11 cellular contexts compared by ENCODE assay signal in the genomic region with DNA sequence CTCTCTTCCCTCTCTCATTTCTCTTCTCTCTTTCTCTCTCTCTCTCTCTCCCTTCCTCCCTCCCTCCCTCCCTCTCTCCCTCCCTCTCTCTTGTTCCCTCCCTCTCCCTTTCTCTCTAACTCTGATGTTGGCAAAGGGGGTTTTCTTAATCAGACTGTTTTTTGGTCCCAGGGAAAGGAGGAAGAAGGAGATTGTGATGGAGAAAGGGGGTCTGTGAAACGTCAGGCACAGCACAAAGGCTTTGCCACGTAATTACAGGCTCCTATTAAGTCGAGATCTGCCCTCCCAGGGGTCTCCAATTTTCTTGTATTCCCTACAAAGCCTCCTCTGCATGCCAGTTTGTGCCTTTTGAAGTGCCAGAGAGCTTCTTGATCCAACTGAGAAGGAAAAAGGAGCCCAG. TPM values are rescaled to one million over a fixed set of nuclear protein-coding genes. Genes with fewer than 3 reads are reported as not detected.
DNase-seq lines count a peak whose midpoint lies in the region; ATAC-seq, FAIRE-seq and TF ChIP-seq lines count a peak whose summit lies in the region.
"Had no signal": no experiment of that assay in that cellular context is flagged by ENCODE, and none has a peak within 500 bp of the region (broad histone marks: within the 10 kb centered on the region; RNA-seq: fewer than 3 reads in every experiment).

No MANE protein-coding gene starts in this region.

- H3K9me3 ChIP-seq in H1 (ENCODE audit: insufficient read depth in 2 of 2, low read depth in 1 of 2, low read length in 1 of 2): no peaks in the 10 kb centered on the region
- no peaks in the 10 kb centered on the region for H3K9me3 ChIP-seq in upper lobe of left lung
- H3K9me3 ChIP-seq: pancreas had no signal

- no peak overlapping the region for H3K27ac ChIP-seq in H1 (ENCODE audit: low read depth, low read length)
- no peak overlapping the region for H3K27ac ChIP-seq in mesendoderm (ENCODE audit: low read depth, low read length)
- H3K27ac ChIP-seq in upper lobe of left lung: peak overlapping the region in 3 of 4 donors; percentile 41 to 85 (median 48)
- no peak overlapping the region for H3K27ac ChIP-seq in foreskin keratinocyte

- no peak overlapping the region for H3K23ac ChIP-seq in H1 (ENCODE audit: insufficient read length)
- H3K23ac ChIP-seq in mesendoderm (ENCODE audit: low read length): no peak overlapping the region

- ATAC-seq in upper lobe of left lung (ENCODE audit: low FRiP score in 2 of 2) (peak in 1 of 2 donors; percentile 25), foreskin keratinocyte (no peak)
- ATAC-seq: pancreas; stimulated activated naive CD8-positive, alpha-beta T cell treated with anti-CD3 and anti-CD28 coated beads, Interleukin-15, Interleukin-2, amounts not matched to agents 100 U/mL and 50 U/mL, for 24 hours had no signal

- H4K8ac ChIP-seq in H1 (ENCODE audit: extremely low read depth, insufficient read depth, low read length) (no peak overlapping the region), mesendoderm (ENCODE audit: low read depth, low read length) (no peak overlapping the region)

- no peak overlapping the region for H3K9ac ChIP-seq in H1 (replicated peaks in 1 of 4; ENCODE audit: extremely low read depth in 1 of 4, low read depth in 3 of 4, low read length in 3 of 4)
- no peak overlapping the region for H3K9ac ChIP-seq in mesendoderm (ENCODE audit: low read length)

- TF ChIP-seq RAD21 in H1 (IDR thresholded peaks at IDR 0.05 in 1 of 2, conservative IDR thresholded peaks at IDR 0.05 in 1 of 2; ENCODE audit: low read depth in 2 of 2, low read length in 2 of 2): 0 out of 4 replicates have a peak, but pooled peaks of 1 of the 2 experiments have one; percentile 2

- H3K79me1 ChIP-seq in H1 (ENCODE audit: low read depth, low read length) (no peaks in the 10 kb centered on the region), mesendoderm (ENCODE audit: low read length) (no peaks in the 10 kb centered on the region)

- H3K4me3 ChIP-seq in H1 (ENCODE audit: extremely low read depth in 1 of 4, insufficient read depth in 2 of 4, low read depth in 3 of 4, low read length in 4 of 4) (peak overlapping the region in 2 of 4 experiments; percentile 29 to 66; a peak in 2 of 8 replicates), mesendoderm (ENCODE audit: low read length) (no peak overlapping the region), upper lobe of left lung (peak overlapping the region in 3 of 4 donors; percentile 23 to 54 (median 50))

- no peak for FAIRE-seq in H1 (lab: Jason Lieb, UNC)
- FAIRE-seq: pancreas had no signal

- H3K23me2 ChIP-seq in H1 (ENCODE audit: low read depth, low read length): peaks cover 18% of the 10 kb centered on the region

- no peak overlapping the region for H2AFZ ChIP-seq in H1 (ENCODE audit: low read length)

- no peak overlapping the region for H3K14ac ChIP-seq in H1 (ENCODE audit: insufficient read length)

- H2BK15ac ChIP-seq in H1 (ENCODE audit: low read length) (no peak overlapping the region), mesendoderm (replicated peaks; ENCODE audit: low read depth) (no peak overlapping the region)

- H3K56ac ChIP-seq in H1 (replicated peaks; ENCODE audit: insufficient read length, low read depth, low read length) (no peak overlapping the region), mesendoderm (ENCODE audit: low read length) (no peak overlapping the region)

- H3K36me3 ChIP-seq in H1 (ENCODE audit: control insufficient read depth in 2 of 4, insufficient read depth in 4 of 4, low read length in 3 of 4) (no peaks in the 10 kb centered on the region), mesendoderm (ENCODE audit: control insufficient read depth, insufficient read depth, low read length) (no peaks in the 10 kb centered on the region), upper lobe of left lung (no peaks in the 10 kb centered on the region)
- H3K36me3 ChIP-seq: pancreas had no signal

- TF ChIP-seq EP300 in H1 (IDR thresholded peaks at IDR 0.05; ENCODE audit: borderline replicate concordance in 1 of 2, low read depth in 2 of 2, low read length in 2 of 2): no peak
- no peak for TF ChIP-seq EP300 in upper lobe of left lung (IDR thresholded peaks at IDR 0.05)

- 0% methylated on average over 2 of the region's 3 CpGs; no CpG with 5 or more reads in 1 of the 2 experiments for whole genome bisulfite sequencing in H1 (ENCODE audit: extremely low coverage in 1 of 2, insufficient coverage in 1 of 2, insufficient read length in 1 of 2, insufficient replicate concordance in 2 of 2, low coverage in 1 of 2, low lambda C conversion rate in 2 of 2, missing lambda C conversion rate in 1 of 2), 2 experiments
- WGBS in mesendoderm (ENCODE audit: extremely low coverage, insufficient coverage, low lambda C conversion rate): no CpG with 5 or more reads among the region's 3 CpGs
- 4 to 8% methylated on average over 3 of the region's 3 CpGs for WGBS in upper lobe of left lung, 2 donors

- H2AK5ac ChIP-seq in H1 (ENCODE audit: low read depth, low read length): no peak overlapping the region
- no peak overlapping the region for H2AK5ac ChIP-seq in mesendoderm (ENCODE audit: low read length)

- no peak for TF ChIP-seq CTCF in H1 (IDR thresholded peaks at IDR 0.05; ENCODE audit: control extremely low read depth in 1 of 3, insufficient read depth in 1 of 3, low read depth in 1 of 3, low read length in 3 of 3)
- no peak for TF ChIP-seq CTCF in upper lobe of left lung (IDR thresholded peaks at IDR 0.05)
- no peak for TF ChIP-seq CTCF in foreskin keratinocyte (conservative IDR thresholded peaks at IDR 0.05)

- no peak overlapping the region for H2BK20ac ChIP-seq in H1 (ENCODE audit: low read length)

- peak; percentile 69 for DNase-seq in NCI-H1105 treated with DMSO at 0.1 percent for 48 hours (lab: John Stamatoyannopoulos, UW)
- DNase-seq in NCI-H1105 (lab: John Stamatoyannopoulos, UW): no peak
- peak in 1 of 2 experiments; percentile 54 for DNase-seq in H1 (ENCODE audit: low read depth in 1 of 2, low spot score in 2 of 2)
- DNase-seq in mesendoderm: peak; percentile 26
- DNase-seq in upper lobe of left lung: no peak
- no peak for DNase-seq in foreskin keratinocyte
- no peak for DNase-seq in HuH-7 (ENCODE audit: low spot score)
- DNase-seq in NCI-H187 treated with DMSO at 0.1 percent for 48 hours (lab: John Stamatoyannopoulos, UW): no peak
- DNase-seq: NCI-H345; pancreas; stimulated activated naive CD8-positive, alpha-beta T cell treated with anti-CD3 and anti-CD28 coated beads, Interleukin-15, Interleukin-2, amounts not matched to agents 100 U/mL and 50 U/mL, for 24 hours had no signal

- no peak overlapping the region for H2BK120ac ChIP-seq in H1 (replicated peaks; ENCODE audit: low read depth, low read length)
- H2BK120ac ChIP-seq in mesendoderm (ENCODE audit: low read depth, low read length): no peak overlapping the region

- POLR2A ChIA-PET in H1 (lab: Charles Lee; ENCODE audit: partially characterized antibody): no interaction called here

- TF ChIP-seq POLR2A in H1 (IDR thresholded peaks at IDR 0.05; ENCODE audit: control extremely low read depth in 1 of 2, low read depth in 2 of 2, low read length in 2 of 2) (no peak), upper lobe of left lung (IDR thresholded peaks at IDR 0.05) (no peak)

- peaks cover 11 to 36% (median 21%) of the 10 kb centered on the region in 4 experiments for H3K4me1 ChIP-seq in H1 (replicated peaks in 1 of 4; ENCODE audit: control insufficient read depth in 3 of 4, insufficient read depth in 4 of 4, low read length in 3 of 4)
- H3K4me1 ChIP-seq in mesendoderm (ENCODE audit: control insufficient read depth, low read depth, low read length): peaks cover 2% of the 10 kb centered on the region
- H3K4me1 ChIP-seq in upper lobe of left lung: peaks cover 26 to 56% (median 28%) of the 10 kb centered on the region in 4 donors
- no peaks in the 10 kb centered on the region for H3K4me1 ChIP-seq in foreskin keratinocyte

- H4K5ac ChIP-seq in H1 (ENCODE audit: insufficient read length, low read depth, low read length) (no peak overlapping the region), mesendoderm (ENCODE audit: low read length) (no peak overlapping the region)

- no peak overlapping the region for H4K91ac ChIP-seq in H1 (replicated peaks; ENCODE audit: insufficient read length, low read length)

- CTCF ChIA-PET in H1 (lab: Charles Lee; ENCODE audit: partially characterized antibody): no interaction called here

- H4K20me1 ChIP-seq in H1 (replicated peaks in 1 of 2; ENCODE audit: control insufficient read depth in 1 of 2, insufficient read depth in 2 of 2, low read length in 2 of 2): peaks cover 5 to 13% of the 10 kb centered on the region in 2 experiments

- H2BK12ac ChIP-seq in H1 (ENCODE audit: low read depth, low read length): no peak overlapping the region

- H3K18ac ChIP-seq in H1 (ENCODE audit: extremely low read depth, low read length) (no peak overlapping the region), mesendoderm (ENCODE audit: low read length) (no peak overlapping the region)

- H3K4ac ChIP-seq in H1 (replicated peaks; ENCODE audit: insufficient read length, low read depth, low read length) (no peak overlapping the region), mesendoderm (ENCODE audit: low read depth, low read length) (no peak overlapping the region)

- H2BK5ac ChIP-seq in H1 (ENCODE audit: low read depth, low read length) (no peak overlapping the region), mesendoderm (ENCODE audit: low read length) (no peak overlapping the region)

- H3K79me2 ChIP-seq in H1 (ENCODE audit: control insufficient read depth in 1 of 2, insufficient read depth in 2 of 2, low read length in 2 of 2): no peaks in the 10 kb centered on the region
- no peaks in the 10 kb centered on the region for H3K79me2 ChIP-seq in mesendoderm (ENCODE audit: control insufficient read depth, insufficient read depth, low read length)

- peak overlapping the region; percentile 91 to 93 for H3K4me2 ChIP-seq in H1 (ENCODE audit: insufficient read depth in 1 of 2, low read depth in 2 of 2, low read length in 2 of 2)
- H3K4me2 ChIP-seq in mesendoderm (ENCODE audit: low read length): no peak overlapping the region

- peaks cover 68 to 99% (median 92%) of the 10 kb centered on the region in 4 experiments for H3K27me3 ChIP-seq in H1 (replicated peaks in 1 of 4; ENCODE audit: control insufficient read depth in 3 of 4, extremely low read depth in 1 of 4, insufficient read depth in 3 of 4, low read length in 3 of 4)
- H3K27me3 ChIP-seq in mesendoderm (ENCODE audit: insufficient read depth, low read length, poor library complexity): peaks cover 80% of the 10 kb centered on the region
- peaks cover 0 to 52% (median 26%) of the 10 kb centered on the region in 4 donors for H3K27me3 ChIP-seq in upper lobe of left lung
- H3K27me3 ChIP-seq in foreskin keratinocyte: peaks cover 69% of the 10 kb centered on the region

RNA-seq across cellular contexts. Expression of a gene that starts 0.9 kb away (rescaled TPM):
- total RNA-seq in H1 (2021; fragmentation: NEBNext Ultra II Directional; extraction: Animal tissue kit (Norgen Biotek cat#: 25700)): not detected in 2 replicates
- not detected in 2 replicates for polyA plus RNA-seq in H1 (2011; rRNA removed)
- not detected for polyA plus RNA-seq in H1 (2011; cell fraction: cytosol; rRNA removed)
- 0.10 TPM for polyA plus RNA-seq in H1 (2011; cell fraction: nucleus; rRNA removed)
- 0.04 to 0.12 TPM (median 0.04 TPM) in 3 of 4 replicates, not detected in the other for polyA plus RNA-seq in H1 (2012, experiment 1 of 2)
- polyA plus RNA-seq in H1 (2012, experiment 2 of 2): not detected
- 0.04 TPM for polyA plus RNA-seq in H1 (2013, experiment 1 of 2)
- polyA plus RNA-seq in H1 (2013, experiment 2 of 2): 0.04 TPM
- 0.09 TPM in 1 of 2 replicates, not detected in the other for polyA minus RNA-seq in H1 (2011; rRNA and poly(A)+ RNA removed)
- polyA minus RNA-seq in H1 (2011; cell fraction: cytosol; rRNA and poly(A)+ RNA removed): not detected
- 0.30 TPM for polyA minus RNA-seq in H1 (2011; cell fraction: nucleus; rRNA and poly(A)+ RNA removed)
- 0.08 TPM for polyA plus RNA-seq in mesendoderm (2013, experiment 1 of 2)
- polyA plus RNA-seq in mesendoderm (2013, experiment 2 of 2): 0.14 TPM
- total RNA-seq in upper lobe of left lung: 10 to 100 TPM in 4 of 6 donors, 1 to 10 TPM in 2; 6.1 to 36.0 (median 19.1) TPM
- total RNA-seq in foreskin keratinocyte: 0.04 TPM in 1 of 2 replicates, not detected in the other
- not detected in 2 replicates for polyA plus RNA-seq in foreskin keratinocyte

Comparison
In these comparisons a context has a peak if more than half of its experiments do, and no peak if none do; other contexts are left out.
1. DNase-seq: peak in NCI-H1105 treated with DMSO at 0.1 percent for 48 hours (single experiment) and mesendoderm (single experiment); none in NCI-H1105 (single experiment), upper lobe of left lung (0 of 2), foreskin keratinocyte (0 of 2), HuH-7 (single experiment) and NCI-H187 treated with DMSO at 0.1 percent for 48 hours (single experiment).
2. H3K27ac ChIP-seq: peak in upper lobe of left lung (3 of 4); none in H1 (single experiment), mesendoderm (single experiment) and foreskin keratinocyte (single experiment).